In the genomic region with DNA sequence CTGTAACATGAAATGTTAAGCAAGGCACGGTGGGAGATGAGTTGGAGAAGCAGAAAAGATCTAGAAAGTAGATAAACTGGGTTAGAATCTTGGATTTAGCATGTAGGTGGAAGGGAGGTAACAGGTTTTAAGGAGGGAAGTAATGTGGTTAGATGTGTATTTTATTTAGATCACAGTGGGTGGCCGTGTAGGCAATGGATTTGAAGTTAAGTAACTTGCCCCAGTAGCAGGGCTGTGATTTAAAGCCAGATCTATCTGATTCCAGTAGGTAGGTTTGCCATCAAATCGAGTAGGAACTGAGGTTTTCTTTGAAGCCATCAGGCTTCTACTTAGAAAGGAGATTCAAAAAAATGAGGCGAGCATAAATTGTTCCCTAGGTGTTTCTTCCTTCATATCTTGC, we compare ENCODE assay signal across 27 cellular contexts.
"Had no signal": no experiment of that assay in that cellular context is flagged by ENCODE, and none has a peak within 500 bp of the region (broad histone marks: within the 10 kb centered on the region; RNA-seq: fewer than 3 reads in every experiment).

No MANE protein-coding gene starts in this region.

- H3K27ac ChIP-seq: colonic mucosa, esophagus muscularis mucosa, foreskin keratinocyte, heart right ventricle, left lung, neutrophil, pancreas, right atrium auricular region, testis, tibial artery had no signal

- H3K4me3 Mint-ChIP-seq: dendritic cell treated with granulocyte-macrophage colony-stimulating factor and Interleukin-4, amounts not matched to agents 40 ng/mL and 50 ng/mL, for 4 days; mesothelial cell of epicardium; naive thymus-derived CD4-positive, alpha-beta T cell; nephron; stimulated activated memory B cell treated with anti-CD40 and anti-IgM and Interleukin-4, amounts not matched to agents 10 μg/mL and 1 μg/mL and 100 μg/mL, for 72 hours; type B pancreatic cell had no signal

- H3K9me3 ChIP-seq: colonic mucosa, esophagus muscularis mucosa, left lung, neutrophil, pancreas, right atrium auricular region, testis, tibial artery had no signal

- H3K27me3 ChIP-seq: colonic mucosa, esophagus muscularis mucosa, foreskin keratinocyte, heart right ventricle, left lung, neutrophil, pancreas, right atrium auricular region, testis, tibial artery had no signal

- H3K4me3 ChIP-seq: colonic mucosa, esophagus muscularis mucosa, heart right ventricle, left lung, pancreas, right atrium auricular region, smooth muscle cell, testis, tibial artery had no signal

- DNase-seq: colonic mucosa; effector CD8-positive, alpha-beta T cell; foreskin keratinocyte; glutamatergic neuron; heart right ventricle; hippocampal formation; left cardiac atrium; left lung; mesenchymal stem cell; naive thymus-derived CD4-positive, alpha-beta T cell; pancreas; stimulated activated CD4-positive, alpha-beta T cell treated with anti-CD3 and anti-CD28 coated beads, Interleukin-2, amount 100 ng/mL, for 24 hours; stimulated activated CD4-positive, alpha-beta T cell treated with anti-CD3 and anti-CD28 coated beads, Interleukin-4, amount 100 ng/mL, for 4 hours; stimulated activated naive CD8-positive, alpha-beta T cell treated with anti-CD3 and anti-CD28 coated beads, Interleukin-15, Interleukin-2, amounts not matched to agents 100 U/mL and 50 U/mL, for 24 hours; substantia nigra; testis; tibial artery had no signal

- H3K27me3 Mint-ChIP-seq: dendritic cell treated with granulocyte-macrophage colony-stimulating factor and Interleukin-4, amounts not matched to agents 40 ng/mL and 50 ng/mL, for 4 days; naive thymus-derived CD4-positive, alpha-beta T cell; stimulated activated memory B cell treated with anti-CD40 and anti-IgM and Interleukin-4, amounts not matched to agents 10 μg/mL and 1 μg/mL and 100 μg/mL, for 72 hours; type B pancreatic cell had no signal

- H3K4me2 ChIP-seq: smooth muscle cell had no signal

- H3K27ac Mint-ChIP-seq: dendritic cell treated with granulocyte-macrophage colony-stimulating factor and Interleukin-4, amounts not matched to agents 40 ng/mL and 50 ng/mL, for 4 days; mesothelial cell of epicardium; naive thymus-derived CD4-positive, alpha-beta T cell; nephron; stimulated activated memory B cell treated with anti-CD40 and anti-IgM and Interleukin-4, amounts not matched to agents 10 μg/mL and 1 μg/mL and 100 μg/mL, for 72 hours; type B pancreatic cell had no signal

- ATAC-seq: foreskin keratinocyte; heart right ventricle; left cardiac atrium; left lung; naive thymus-derived CD4-positive, alpha-beta T cell; pancreas; sciatic nerve; stimulated activated memory B cell treated with anti-CD40 and anti-IgM and Interleukin-4, amounts not matched to agents 10 μg/mL and 1 μg/mL and 100 μg/mL, for 72 hours; stimulated activated naive CD8-positive, alpha-beta T cell treated with anti-CD3 and anti-CD28 coated beads, Interleukin-15, Interleukin-2, amounts not matched to agents 100 U/mL and 50 U/mL, for 24 hours had no signal

- H3K9me3 Mint-ChIP-seq: stimulated activated memory B cell treated with anti-CD40 and anti-IgM and Interleukin-4, amounts not matched to agents 10 μg/mL and 1 μg/mL and 100 μg/mL, for 72 hours; type B pancreatic cell had no signal

- H3K4me1 ChIP-seq: colonic mucosa, esophagus muscularis mucosa, foreskin keratinocyte, heart right ventricle, left lung, pancreas, right atrium auricular region, testis, tibial artery had no signal

- H3K36me3 ChIP-seq: colonic mucosa, left lung, neutrophil, pancreas, right atrium auricular region had no signal

- H3K4me1 Mint-ChIP-seq: mesothelial cell of epicardium; nephron; stimulated activated memory B cell treated with anti-CD40 and anti-IgM and Interleukin-4, amounts not matched to agents 10 μg/mL and 1 μg/mL and 100 μg/mL, for 72 hours had no signal
